In genomic region chr9:36382484-36382883, GRCh38 we compare ENCODE assay signal across 15 cellular contexts. TPM values are rescaled to one million over a fixed set of nuclear protein-coding genes. Genes with fewer than 3 reads are reported as not detected.
DNase-seq lines count a peak whose midpoint lies in the region; ATAC-seq and TF ChIP-seq lines count a peak whose summit lies in the region.
"Had no signal": no experiment of that assay in that cellular context is flagged by ENCODE, and none has a peak within 500 bp of the region (broad histone marks: within the 10 kb centered on the region; RNA-seq: fewer than 3 reads in every experiment).

No MANE protein-coding gene starts in this region.

- H3K4me1 ChIP-seq in CD4-positive, alpha-beta memory T cell (ENCODE audit: insufficient read depth, low read length) = peaks cover 48% of the 10 kb centered on the region
- H3K4me1 ChIP-seq in HUES48 (ENCODE audit: control insufficient read depth, insufficient read depth, low read length) = peaks cover 50% of the 10 kb centered on the region
- H3K4me1 ChIP-seq in naive thymus-derived CD4-positive, alpha-beta T cell (ENCODE audit: control insufficient read depth in 2 of 2, insufficient read depth in 2 of 2, low read length in 2 of 2) = peaks cover 10 to 33% of the 10 kb centered on the region in 2 donors
- H3K4me1 ChIP-seq in right lobe of liver = no peaks in the 10 kb centered on the region

- no peak for DNase-seq in CD4-positive, alpha-beta memory T cell
- DNase-seq in central memory CD8-positive, alpha-beta T cell (ENCODE audit: low spot score in 2 of 2) = no peak
- no peak for DNase-seq in naive thymus-derived CD4-positive, alpha-beta T cell
- DNase-seq in GM10248 (ENCODE audit: extremely low spot score) = no peak
- no peak for DNase-seq in right lobe of liver
- DNase-seq in DMS 273 (lab: John Stamatoyannopoulos, UW; ENCODE audit: unreplicated experiment) = no peak
- DNase-seq: activated naive CD8-positive, alpha-beta T cell treated with anti-CD3 and anti-CD28 coated beads, Interleukin-2, amount 50 U/mL, for 24 hours; heart left ventricle; left cardiac atrium; NCI-H1417 treated with DMSO at 0.1 percent for 48 hours; NCI-H226; SIG-M5; tibial artery had no signal

- H3K36me3 ChIP-seq in CD4-positive, alpha-beta memory T cell (ENCODE audit: insufficient read depth, low read length) = no peaks in the 10 kb centered on the region
- H3K36me3 ChIP-seq in HUES48 (ENCODE audit: control insufficient read depth, insufficient read depth, low read length) (peaks cover 4% of the 10 kb centered on the region), right lobe of liver (no peaks in the 10 kb centered on the region)
- no peaks in the 10 kb centered on the region for H3K36me3 ChIP-seq in naive thymus-derived CD4-positive, alpha-beta T cell (ENCODE audit: control insufficient read depth in 2 of 3, insufficient read depth in 3 of 3, low read length in 3 of 3)

- H3K4me3 ChIP-seq in CD4-positive, alpha-beta memory T cell (ENCODE audit: low read length in 2 of 2) = no peak overlapping the region
- H3K4me3 ChIP-seq in HUES48 (ENCODE audit: low read depth, low read length) (no peak overlapping the region), right lobe of liver (no peak overlapping the region)
- no peak overlapping the region for H3K4me3 ChIP-seq in naive thymus-derived CD4-positive, alpha-beta T cell (ENCODE audit: low read length)
- H3K4me3 ChIP-seq: K562, tibial artery had no signal

- peak overlapping the region in 7 of 8 donors; percentile 20 to 85 (median 82) for H3K4me3 Mint-ChIP-seq in CD4-positive, alpha-beta memory T cell
- H3K4me3 Mint-ChIP-seq in central memory CD8-positive, alpha-beta T cell = peak overlapping the region; percentile 75
- peak overlapping the region in 5 of 10 donors; percentile 16 to 35 (median 23) for H3K4me3 Mint-ChIP-seq in naive thymus-derived CD4-positive, alpha-beta T cell

- POLR2A ChIA-PET in CD4-positive, alpha-beta memory T cell (lab: Charles Lee; ENCODE audit: partially characterized antibody) = no interaction called here
- POLR2A ChIA-PET in naive thymus-derived CD4-positive, alpha-beta T cell (lab: Charles Lee) = no interaction called here
- POLR2A ChIA-PET in GM10248 (lab: Yijun Ruan, JAX) = interaction anchor here (0.9 kb wide), 1 partner anchor 18 kb away, joined by 3 read pairs; the partner anchor contains the start of gene RNF38

- no peaks in the 10 kb centered on the region for H3K27me3 ChIP-seq in CD4-positive, alpha-beta memory T cell (ENCODE audit: insufficient read depth, low read length)
- H3K27me3 ChIP-seq in HUES48 (ENCODE audit: control insufficient read depth, insufficient read depth, low read length) (no peaks in the 10 kb centered on the region), right lobe of liver (no peaks in the 10 kb centered on the region)
- H3K27me3 ChIP-seq in naive thymus-derived CD4-positive, alpha-beta T cell (ENCODE audit: control insufficient read depth in 2 of 2, insufficient read depth in 2 of 2, low read length in 2 of 2) = no peaks in the 10 kb centered on the region
- H3K27me3 ChIP-seq: heart left ventricle, tibial artery had no signal

- TF ChIP-seq CTCF in GM10248 (IDR thresholded peaks at IDR 0.05; ENCODE audit: control extremely low read depth, extremely low read depth, low read depth, missing control alignments) = no peak
- no peak for TF ChIP-seq CTCF in right lobe of liver (IDR thresholded peaks at IDR 0.05)

- no peaks in the 10 kb centered on the region for H3K27me3 Mint-ChIP-seq in CD4-positive, alpha-beta memory T cell
- H3K27me3 Mint-ChIP-seq in central memory CD8-positive, alpha-beta T cell = no peaks in the 10 kb centered on the region
- H3K27me3 Mint-ChIP-seq in naive thymus-derived CD4-positive, alpha-beta T cell = no peaks in the 10 kb centered on the region
- H3K27me3 Mint-ChIP-seq: activated naive CD8-positive, alpha-beta T cell treated with anti-CD3 and anti-CD28 coated beads, Interleukin-2, amount 50 U/mL, for 24 hours had no signal

- intact Hi-C loops in CD4-positive, alpha-beta memory T cell (cut with micrococcal nuclease) = no loop called here
- intact Hi-C loops in naive thymus-derived CD4-positive, alpha-beta T cell (cut with micrococcal nuclease) = no loop called here
- intact Hi-C loops in right lobe of liver (cut with DNase I) = no loop called here

- H3K9me3 ChIP-seq in CD4-positive, alpha-beta memory T cell (ENCODE audit: control insufficient read depth in 1 of 2, low read length in 2 of 2) = no peaks in the 10 kb centered on the region
- H3K9me3 ChIP-seq in HUES48 (ENCODE audit: control insufficient read depth, insufficient read depth, low read length) (no peaks in the 10 kb centered on the region), right lobe of liver (no peaks in the 10 kb centered on the region)
- H3K9me3 ChIP-seq in naive thymus-derived CD4-positive, alpha-beta T cell (ENCODE audit: control insufficient read depth in 2 of 3, low read length in 3 of 3) = no peaks in the 10 kb centered on the region
- H3K9me3 ChIP-seq: heart left ventricle, tibial artery had no signal

- peak overlapping the region; percentile 79 to 92 (median 87) for H3K27ac Mint-ChIP-seq in CD4-positive, alpha-beta memory T cell
- H3K27ac Mint-ChIP-seq in central memory CD8-positive, alpha-beta T cell (ENCODE audit: low read depth) = peak overlapping the region; percentile 94
- H3K27ac Mint-ChIP-seq in naive thymus-derived CD4-positive, alpha-beta T cell = peak overlapping the region in 7 of 9 donors; percentile 1 to 77 (median 26)

- no peak for TF ChIP-seq POLR2A in right lobe of liver (IDR thresholded peaks at IDR 0.05)

- H3K4me1 Mint-ChIP-seq in CD4-positive, alpha-beta memory T cell = peaks cover 45 to 77% (median 61%) of the 10 kb centered on the region in 4 donors
- H3K4me1 Mint-ChIP-seq in central memory CD8-positive, alpha-beta T cell = peaks cover 53% of the 10 kb centered on the region
- H3K4me1 Mint-ChIP-seq in naive thymus-derived CD4-positive, alpha-beta T cell = peaks cover 38 to 82% (median 72%) of the 10 kb centered on the region in 7 donors

- H3K9ac ChIP-seq in HUES48 (ENCODE audit: low read depth, low read length) = no peak overlapping the region

- H3K36me3 Mint-ChIP-seq in CD4-positive, alpha-beta memory T cell = peaks cover 17 to 49% of the 10 kb centered on the region in 2 donors
- peaks cover 24% of the 10 kb centered on the region for H3K36me3 Mint-ChIP-seq in central memory CD8-positive, alpha-beta T cell (ENCODE audit: insufficient read depth)
- peaks cover 0 to 33% (median 14%) of the 10 kb centered on the region in 5 donors for H3K36me3 Mint-ChIP-seq in naive thymus-derived CD4-positive, alpha-beta T cell

- no peaks in the 10 kb centered on the region for H3K9me3 Mint-ChIP-seq in CD4-positive, alpha-beta memory T cell
- H3K9me3 Mint-ChIP-seq in central memory CD8-positive, alpha-beta T cell = no peaks in the 10 kb centered on the region
- H3K9me3 Mint-ChIP-seq in naive thymus-derived CD4-positive, alpha-beta T cell = no peaks in the 10 kb centered on the region
- H3K9me3 Mint-ChIP-seq: activated naive CD8-positive, alpha-beta T cell treated with anti-CD3 and anti-CD28 coated beads, Interleukin-2, amount 50 U/mL, for 24 hours had no signal

- no peak overlapping the region for H3K27ac ChIP-seq in CD4-positive, alpha-beta memory T cell (ENCODE audit: low read depth, low read length)
- peak overlapping the region; percentile 42 for H3K27ac ChIP-seq in HUES48 (ENCODE audit: low read depth, low read length)
- H3K27ac ChIP-seq in naive thymus-derived CD4-positive, alpha-beta T cell (ENCODE audit: low read depth, low read length) = no peak overlapping the region
- no peak overlapping the region for H3K27ac ChIP-seq in right lobe of liver
- H3K27ac ChIP-seq: tibial artery had no signal

- ATAC-seq in central memory CD8-positive, alpha-beta T cell (replicated peaks; ENCODE audit: extremely low read depth, poor library complexity, severe bottlenecking) = no peak
- ATAC-seq in naive thymus-derived CD4-positive, alpha-beta T cell = no peak
- ATAC-seq in right lobe of liver = no peak
- ATAC-seq: heart left ventricle, K562, left cardiac atrium had no signal

- CTCF ChIA-PET in CD4-positive, alpha-beta memory T cell (lab: Charles Lee; ENCODE audit: partially characterized antibody) = no interaction called here
- CTCF ChIA-PET in naive thymus-derived CD4-positive, alpha-beta T cell (lab: Charles Lee) = no interaction called here
- CTCF ChIA-PET in GM10248 (lab: Yijun Ruan, JAX) = interaction anchor here (1.0 kb wide), 1 partner anchor 11 kb away, joined by 3 read pairs; no protein-coding TSS in a partner anchor

RNA-seq across cellular contexts. Expression of gene RNF38, which starts 17.6 kb away (rescaled TPM):
- total RNA-seq in CD4-positive, alpha-beta memory T cell = 10 to 100 TPM; 78.0 to 78.3 TPM
- polyA plus RNA-seq in CD4-positive, alpha-beta memory T cell = 10 to 100 TPM; 16.5 to 32.7 TPM
- total RNA-seq in naive thymus-derived CD4-positive, alpha-beta T cell = 10 to 100 TPM; 39.2 to 88.2 (median 72.9) TPM
- 10 to 100 TPM; 16.8 to 25.2 TPM for polyA plus RNA-seq in naive thymus-derived CD4-positive, alpha-beta T cell
- 10 to 100 TPM in 4 of 6 experiments, 1 to 10 TPM in 2; 6.8 to 13.5 (median 11.9) TPM for total RNA-seq in right lobe of liver

Comparison
In these comparisons a context has a peak if more than half of its experiments do, and no peak if none do; other contexts are left out.
1. H3K27ac Mint-ChIP-seq: peak in every context shown above with its lines; median percentile 94 in central memory CD8-positive, alpha-beta T cell; 87 in CD4-positive, alpha-beta memory T cell; 26 in naive thymus-derived CD4-positive, alpha-beta T cell.